17 cellular contexts compared by ENCODE assay signal in the genomic region with DNA sequence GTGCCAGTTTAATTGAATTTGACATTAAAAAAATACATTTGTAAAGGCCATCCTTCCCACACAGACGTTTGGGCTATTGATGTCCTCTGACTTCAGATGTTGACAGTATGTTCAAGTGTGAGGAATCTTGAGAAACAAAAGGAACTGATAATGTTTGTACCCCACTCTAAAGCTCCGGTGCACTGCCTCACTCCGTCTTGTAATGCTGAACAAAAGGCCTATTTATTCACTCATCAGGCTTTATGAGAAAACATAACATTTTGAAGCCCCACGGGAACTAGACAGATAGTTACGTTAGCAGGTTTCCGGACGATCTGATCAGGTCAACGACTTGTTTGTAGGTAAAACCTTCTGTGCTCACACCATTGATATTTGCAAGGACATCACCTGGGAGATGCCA. TPM values are rescaled to one million over a fixed set of nuclear protein-coding genes. Genes with fewer than 3 reads are reported as not detected.
DNase-seq lines count a peak whose midpoint lies in the region; ATAC-seq and TF ChIP-seq lines count a peak whose summit lies in the region.
"Had no signal": no experiment of that assay in that cellular context is flagged by ENCODE, and none has a peak within 500 bp of the region (broad histone marks: within the 10 kb centered on the region; RNA-seq: fewer than 3 reads in every experiment).

No MANE protein-coding gene starts in this region.

- peaks cover 0 to 9% (median 0%) of the 10 kb centered on the region in 3 donors for H3K4me1 ChIP-seq in gastroesophageal sphincter
- H3K4me1 ChIP-seq: breast epithelium had no signal

- TF ChIP-seq EP300 in gastroesophageal sphincter (IDR thresholded peaks at IDR 0.05), result no peak

- in situ Hi-C loops in SK-MEL-5 (cut with HindIII; ENCODE audit: low pct_unique_long_range_greater_than_20kb, low sequenced_read_pairs), result no loop called here

- no peak overlapping the region for H3K27ac ChIP-seq in gastroesophageal sphincter
- H3K27ac ChIP-seq: breast epithelium, thyroid gland had no signal

- no peak overlapping the region for H3K4me3 ChIP-seq in gastroesophageal sphincter
- H3K4me3 ChIP-seq: breast epithelium, spleen, thyroid gland had no signal

- TF ChIP-seq POLR2A in gastroesophageal sphincter (IDR thresholded peaks at IDR 0.05), result no peak

- DNase-seq in stimulated activated naive CD8-positive, alpha-beta T cell treated with anti-CD3 and anti-CD28 coated beads, Interleukin-15, Interleukin-2, amounts not matched to agents 100 U/mL and 50 U/mL, for 24 hours, result no peak
- DNase-seq in SK-MEL-5 (ENCODE audit: low read depth, low spot score), result peak; percentile 2
- DNase-seq in central memory CD8-positive, alpha-beta T cell (ENCODE audit: low spot score in 2 of 2), result no peak
- no peak for DNase-seq in COR-L47 (lab: John Stamatoyannopoulos, UW)
- DNase-seq: AML-193, dermis blood vessel endothelial cell, erythroblast, GDM1, left cardiac atrium, NCI-H1417, spleen, thyroid gland had no signal

- peaks cover 6% of the 10 kb centered on the region for H3K9me3 Mint-ChIP-seq in stimulated activated naive CD8-positive, alpha-beta T cell treated with anti-CD3 and anti-CD28 coated beads, Interleukin-15, Interleukin-2, amounts not matched to agents 100 ng/mL and 50 ng/mL, for 24 hours
- no peaks in the 10 kb centered on the region for H3K9me3 Mint-ChIP-seq in central memory CD8-positive, alpha-beta T cell

- peak overlapping the region; percentile 100 for H3K27ac Mint-ChIP-seq in stimulated activated naive CD8-positive, alpha-beta T cell treated with anti-CD3 and anti-CD28 coated beads, Interleukin-15, Interleukin-2, amounts not matched to agents 100 ng/mL and 50 ng/mL, for 24 hours
- peak overlapping the region; percentile 72 for H3K27ac Mint-ChIP-seq in central memory CD8-positive, alpha-beta T cell (ENCODE audit: low read depth)

- peak overlapping the region; percentile 99 for H3K4me3 Mint-ChIP-seq in stimulated activated naive CD8-positive, alpha-beta T cell treated with anti-CD3 and anti-CD28 coated beads, Interleukin-15, Interleukin-2, amounts not matched to agents 100 ng/mL and 50 ng/mL, for 24 hours
- peak overlapping the region; percentile 37 for H3K4me3 Mint-ChIP-seq in central memory CD8-positive, alpha-beta T cell
- H3K4me3 Mint-ChIP-seq: neural crest cell had no signal

- H3K4me1 Mint-ChIP-seq in stimulated activated naive CD8-positive, alpha-beta T cell treated with anti-CD3 and anti-CD28 coated beads, Interleukin-15, Interleukin-2, amounts not matched to agents 100 ng/mL and 50 ng/mL, for 24 hours (ENCODE audit: low read depth), result peaks cover 97% of the 10 kb centered on the region
- peaks cover 73% of the 10 kb centered on the region for H3K4me1 Mint-ChIP-seq in central memory CD8-positive, alpha-beta T cell

- ATAC-seq in stimulated activated naive CD8-positive, alpha-beta T cell treated with anti-CD3 and anti-CD28 coated beads, Interleukin-15, Interleukin-2, amounts not matched to agents 100 U/mL and 50 U/mL, for 24 hours, result no peak
- ATAC-seq in central memory CD8-positive, alpha-beta T cell (replicated peaks; ENCODE audit: extremely low read depth, poor library complexity, severe bottlenecking), result no peak
- ATAC-seq in gastroesophageal sphincter (no peak), HG02973 (IDR thresholded peaks at IDR 0.05; ENCODE audit: unreplicated experiment) (no peak)
- ATAC-seq: left cardiac atrium had no signal

- no peaks in the 10 kb centered on the region for H3K27me3 ChIP-seq in gastroesophageal sphincter
- H3K27me3 ChIP-seq: breast epithelium, spleen, thyroid gland had no signal

- H3K36me3 Mint-ChIP-seq in stimulated activated naive CD8-positive, alpha-beta T cell treated with anti-CD3 and anti-CD28 coated beads, Interleukin-15, Interleukin-2, amounts not matched to agents 100 ng/mL and 50 ng/mL, for 24 hours (ENCODE audit: low read depth), result peaks cover 100% of the 10 kb centered on the region
- H3K36me3 Mint-ChIP-seq in central memory CD8-positive, alpha-beta T cell (ENCODE audit: insufficient read depth), result peaks cover 97% of the 10 kb centered on the region

- TF ChIP-seq CTCF in gastroesophageal sphincter (IDR thresholded peaks at IDR 0.05), result no peak

- WGBS in gastroesophageal sphincter (ENCODE audit: low coverage in 1 of 2), 2 donors, result 70 to 71% methylated on average over 8 of the region's 8 CpGs

- no peaks in the 10 kb centered on the region for H3K27me3 Mint-ChIP-seq in stimulated activated naive CD8-positive, alpha-beta T cell treated with anti-CD3 and anti-CD28 coated beads, Interleukin-15, Interleukin-2, amounts not matched to agents 100 ng/mL and 50 ng/mL, for 24 hours
- no peaks in the 10 kb centered on the region for H3K27me3 Mint-ChIP-seq in central memory CD8-positive, alpha-beta T cell

- no peaks in the 10 kb centered on the region for H3K36me3 ChIP-seq in gastroesophageal sphincter
- H3K36me3 ChIP-seq: breast epithelium, thyroid gland had no signal

- H3K9me3 ChIP-seq in gastroesophageal sphincter, result peaks cover 0 to 13% (median 0%) of the 10 kb centered on the region in 3 donors
- H3K9me3 ChIP-seq: thyroid gland had no signal

RNA-seq across cellular contexts. Expression of a gene that starts 13.6 kb away (rescaled TPM):
- not detected in 2 replicates for total RNA-seq in SK-MEL-5 (2014; rRNA removed; shearing (Covaris generic))
- 0.32 and 0.51 TPM in 2 replicates for polyA plus RNA-seq in SK-MEL-5 (2015; cell fraction: cytosol; rRNA removed)
- polyA plus RNA-seq in SK-MEL-5 (2015; cell fraction: nucleus; rRNA removed), result not detected in 2 replicates
- total RNA-seq in gastroesophageal sphincter, result 10 to 100 TPM in 1 of 4 donors, 1 to 10 TPM in 3; 1.6 to 10.6 (median 3.2) TPM
- total RNA-seq: dermis blood vessel endothelial cell had no signal
